ENCODE assay signal across 19 cellular contexts in the genomic region with DNA sequence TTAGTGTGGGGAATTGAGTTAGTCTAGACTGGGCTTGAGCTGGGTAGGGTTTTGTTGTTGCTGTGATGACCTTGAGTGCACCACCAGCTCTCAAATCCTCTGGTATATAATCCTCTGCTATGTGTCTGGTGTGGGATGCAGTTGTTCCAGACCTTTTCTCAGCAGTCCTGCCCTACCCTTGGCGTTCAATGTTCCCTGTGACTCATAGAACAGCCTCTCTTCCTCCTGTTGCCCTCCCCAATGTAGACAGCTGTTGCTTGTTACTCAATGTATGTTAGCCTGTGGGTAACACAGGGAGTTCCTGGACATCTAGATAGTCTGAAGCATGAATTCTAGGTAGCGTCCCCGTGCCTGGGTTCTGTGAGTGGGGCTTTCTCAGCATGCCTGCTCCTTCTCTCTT. TPM values are rescaled to one million over a fixed set of nuclear protein-coding genes. Genes with fewer than 3 reads are reported as not detected.
DNase-seq lines count a peak whose midpoint lies in the region; ATAC-seq, FAIRE-seq and TF ChIP-seq lines count a peak whose summit lies in the region.
"Had no signal": no experiment of that assay in that cellular context is flagged by ENCODE, and none has a peak within 500 bp of the region (broad histone marks: within the 10 kb centered on the region; RNA-seq: fewer than 3 reads in every experiment).

No MANE protein-coding gene starts in this region.

- POLR2A ChIA-PET in HepG2 (lab: Yijun Ruan, JAX): no interaction called here

- intact Hi-C loops in HepG2 (cut with micrococcal nuclease; ENCODE audit: unreplicated experiment) (no loop called here), right lobe of liver (cut with DNase I) (no loop called here), uterus (cut with DNase I; ENCODE audit: low total_unique reads) (no loop called here)

- TF ChIP-seq POLR2A in HepG2 (IDR thresholded peaks at IDR 0.05; ENCODE audit: insufficient read depth in 1 of 2, low read depth in 2 of 2, low read length in 2 of 2) (no peak), right lobe of liver (IDR thresholded peaks at IDR 0.05) (no peak), uterus (IDR thresholded peaks at IDR 0.05) (no peak)

- TF ChIP-seq RAD21 in HepG2 (CRISPR knock-in tag; IDR thresholded peaks at IDR 0.05): no peak

- H3K4me2 ChIP-seq in HepG2 (ENCODE audit: low read depth, low read length): no peak overlapping the region

- H3K4me1 ChIP-seq in HepG2 (ENCODE audit: insufficient read depth, low read length): 0 out of 2 replicates have a peak, but pooled peaks cover 7% of the 10 kb centered on the region
- no peaks in the 10 kb centered on the region for H3K4me1 ChIP-seq in right lobe of liver
- H3K4me1 ChIP-seq in uterus: no peaks in the 10 kb centered on the region
- H3K4me1 ChIP-seq: pancreas had no signal

- no peak for FAIRE-seq in HepG2 (lab: Jason Lieb, UNC)
- FAIRE-seq: colon, pancreas had no signal

- no peak overlapping the region for H2AFZ ChIP-seq in HepG2 (ENCODE audit: low read length)

- H3K4me3 ChIP-seq in HepG2 (replicated peaks in 1 of 3; ENCODE audit: insufficient read depth in 1 of 3, low read depth in 2 of 3, low read length in 3 of 3): no peak overlapping the region
- H3K4me3 ChIP-seq in right lobe of liver: no peak overlapping the region
- H3K4me3 ChIP-seq in WERI-Rb-1 (ENCODE audit: low read depth, low read length): no peak overlapping the region
- no peak overlapping the region for H3K4me3 ChIP-seq in uterus
- H3K4me3 ChIP-seq: pancreas had no signal

- H3K9ac ChIP-seq in HepG2 (ENCODE audit: insufficient read depth, low read depth, low read length): no peak overlapping the region

- in situ Hi-C loops in HepG2 (cut with HindIII; ENCODE audit: extremely low pct_ligation_motif_present, low pct_unique_long_range_greater_than_20kb): no loop called here

- H3K36me3 ChIP-seq in HepG2 (replicated peaks in 1 of 2; ENCODE audit: control insufficient read depth in 1 of 2, insufficient read depth in 2 of 2, low read length in 2 of 2): no peaks in the 10 kb centered on the region
- no peaks in the 10 kb centered on the region for H3K36me3 ChIP-seq in right lobe of liver
- no peaks in the 10 kb centered on the region; the same call in 1 of the 2 replicates for H3K36me3 ChIP-seq in WERI-Rb-1
- H3K36me3 ChIP-seq in uterus: no peaks in the 10 kb centered on the region
- H3K36me3 ChIP-seq: pancreas had no signal

- CTCF ChIA-PET in HepG2 (lab: Yijun Ruan, JAX; ENCODE audit: low intra/inter-chr PET ratio, low total read pairs): no interaction called here

- TF ChIP-seq CTCF in HepG2 (CRISPR knock-in tag; IDR thresholded peaks at IDR 0.05) (no peak), right lobe of liver (IDR thresholded peaks at IDR 0.05) (no peak), WERI-Rb-1 (IDR thresholded peaks at IDR 0.05; ENCODE audit: low read depth, low read length) (no peak), uterus (IDR thresholded peaks at IDR 0.05) (no peak)

- H3K27ac ChIP-seq in HepG2 (ENCODE audit: extremely low read length, insufficient read depth, low read length) (no peak overlapping the region), right lobe of liver (no peak overlapping the region), WERI-Rb-1 (peak overlapping the region; percentile 43; the same call in 1 of the 2 replicates), uterus (no peak overlapping the region)
- H3K27ac ChIP-seq: pancreas had no signal

- H3K36me3 Mint-ChIP-seq in activated naive CD4-positive, alpha-beta T cell treated with anti-CD3 and anti-CD28 coated beads, Interleukin-2, amount 50 U/mL, for 72 hours: peaks cover 5% of the 10 kb centered on the region in 2 donors
- H3K36me3 Mint-ChIP-seq: activated CD4-positive, alpha-beta memory T cell treated with anti-CD3 and anti-CD28 coated beads for 36 hours; stimulated activated memory B cell treated with anti-CD40 and anti-IgM and Interleukin-4, amounts not matched to agents 10 μg/mL and 1 μg/mL and 100 μg/mL, for 72 hours had no signal

- ATAC-seq in HepG2 (peak; percentile 83), right lobe of liver (no peak), GM21390 (IDR thresholded peaks at IDR 0.05; ENCODE audit: unreplicated experiment) (no peak)
- ATAC-seq in activated naive CD4-positive, alpha-beta T cell treated with anti-CD3 and anti-CD28 coated beads, Interleukin-2, amount 50 U/mL, for 72 hours: no peak
- ATAC-seq: left lobe of liver; pancreas; stimulated activated memory B cell treated with anti-CD40 and anti-IgM and Interleukin-4, amounts not matched to agents 10 μg/mL and 1 μg/mL and 100 μg/mL, for 72 hours had no signal

- peaks cover 3 to 10% of the 10 kb centered on the region in 2 donors for H3K9me3 Mint-ChIP-seq in activated naive CD4-positive, alpha-beta T cell treated with anti-CD3 and anti-CD28 coated beads, Interleukin-2, amount 50 U/mL, for 72 hours
- H3K9me3 Mint-ChIP-seq: activated CD4-positive, alpha-beta memory T cell treated with anti-CD3 and anti-CD28 coated beads for 36 hours had no signal

- no peaks in the 10 kb centered on the region for H4K20me1 ChIP-seq in HepG2 (ENCODE audit: insufficient read depth, low read length)

- TF ChIP-seq EP300 in HepG2 (IDR thresholded peaks at IDR 0.05; ENCODE audit: low read depth in 2 of 2, low read length in 2 of 2) (no peak), HepG2 (CRISPR knock-in tag; IDR thresholded peaks at IDR 0.05; ENCODE audit: borderline replicate concordance) (no peak)

- 0% methylated on average over 3 of the region's 3 CpGs for WGBS in HepG2 (ENCODE audit: low lambda C conversion rate)
- 95% methylated on average over 2 of the region's 3 CpGs for WGBS in right lobe of liver (ENCODE audit: insufficient coverage, low coverage, low lambda C conversion rate, missing lambda C conversion rate)

- H3K27ac Mint-ChIP-seq in activated naive CD4-positive, alpha-beta T cell treated with anti-CD3 and anti-CD28 coated beads, Interleukin-2, amount 50 U/mL, for 72 hours: no peak overlapping the region
- H3K27ac Mint-ChIP-seq: activated CD4-positive, alpha-beta memory T cell treated with anti-CD3 and anti-CD28 coated beads for 36 hours; stimulated activated memory B cell treated with anti-CD40 and anti-IgM and Interleukin-4, amounts not matched to agents 10 μg/mL and 1 μg/mL and 100 μg/mL, for 72 hours had no signal

- H3K79me2 ChIP-seq in HepG2 (ENCODE audit: insufficient read depth, low read length): no peaks in the 10 kb centered on the region

- peak; percentile 15 for DNase-seq in HepG2 (ENCODE audit: low spot score)
- DNase-seq in right lobe of liver: no peak
- peak; percentile 23 for DNase-seq in WERI-Rb-1
- peak; percentile 72 for DNase-seq in fibroblast of peridontal ligament (ENCODE audit: extremely low read depth)
- no peak for DNase-seq in activated naive CD4-positive, alpha-beta T cell treated with anti-CD3 and anti-CD28 coated beads, Interleukin-2, amount 50 U/mL, for 72 hours (ENCODE audit: low spot score in 2 of 2)
- DNase-seq in NCI-H2107 treated with DMSO at 0.1 percent for 48 hours (lab: John Stamatoyannopoulos, UW; ENCODE audit: unreplicated experiment): no peak
- DNase-seq in uterus: no peak
- DNase-seq: activated CD4-positive, alpha-beta memory T cell treated with anti-CD3 and anti-CD28 coated beads for 36 hours; amygdala; erythroblast; Kasumi-1; NCI-H2029; NCI-H526 treated with DMSO at 0.1 percent for 48 hours; pancreas; trophoblast cell had no signal

- H3K9me3 ChIP-seq in HepG2 (ENCODE audit: low read length) (0 out of 2 replicates have a peak, but pooled peaks cover 8% of the 10 kb centered on the region), right lobe of liver (no peaks in the 10 kb centered on the region), WERI-Rb-1 (ENCODE audit: severe bottlenecking) (no peaks in the 10 kb centered on the region), uterus (peaks cover 0 to 5% of the 10 kb centered on the region in 2 donors)
- H3K9me3 ChIP-seq: pancreas had no signal

- H3K27me3 ChIP-seq in HepG2 (ENCODE audit: control insufficient read depth in 1 of 2, insufficient read depth in 2 of 2, low read length in 2 of 2) (no peaks in the 10 kb centered on the region), right lobe of liver (no peaks in the 10 kb centered on the region), WERI-Rb-1 (ENCODE audit: insufficient read depth, low read depth, severe bottlenecking) (no peaks in the 10 kb centered on the region), uterus (no peaks in the 10 kb centered on the region)
- H3K27me3 ChIP-seq: pancreas had no signal

- no TSS peak for BruUV-seq in HepG2 (replicated peaks; lab: Mats Ljungman, UMichigan)

RNA-seq across cellular contexts. Expression of a gene that starts 19.8 kb away (rescaled TPM):
- total RNA-seq in HepG2 (2016; rRNA removed; fragmentation: Illumina TruSeq; extraction: Trizol): 2.6 and 4.0 TPM in 2 replicates
- 0.51 and 0.53 TPM in 2 replicates for total RNA-seq in HepG2 (2016; cell fraction: cytosol; rRNA removed; fragmentation: Illumina TruSeq; extraction: Trizol; ENCODE audit: low read depth)
- 3.0 and 3.6 TPM in 2 replicates for total RNA-seq in HepG2 (2016; cell fraction: insoluble cytoplasmic fraction; rRNA removed; fragmentation: Illumina TruSeq; extraction: Trizol)
- 2.0 and 2.5 TPM in 2 replicates for total RNA-seq in HepG2 (2016; cell fraction: membrane; rRNA removed; fragmentation: Illumina TruSeq; extraction: Trizol)
- 0.75 and 2.1 TPM in 2 replicates for total RNA-seq in HepG2 (2016; cell fraction: nucleus; rRNA removed; fragmentation: Illumina TruSeq; extraction: Trizol)
- polyA plus RNA-seq in HepG2 (2011; rRNA removed): 1.1 and 1.4 TPM in 2 replicates
- 0.86 and 1.0 TPM in 2 replicates for polyA plus RNA-seq in HepG2 (2011; cell fraction: cytosol; rRNA removed)
- 0.40 and 0.45 TPM in 2 replicates for polyA plus RNA-seq in HepG2 (2011; cell fraction: nucleus; rRNA removed)
- 1.1 and 2.4 TPM in 2 replicates for polyA plus RNA-seq in HepG2 (2012)
- 0.33 and 0.47 TPM in 2 replicates for polyA plus RNA-seq in HepG2 (2016; cell fraction: cytosol; fragmentation: Illumina TruSeq; extraction: Trizol; ENCODE audit: low read depth)
- polyA plus RNA-seq in HepG2 (2016; cell fraction: insoluble cytoplasmic fraction; fragmentation: Illumina TruSeq; extraction: Trizol; ENCODE audit: low read depth): 3.1 and 3.6 TPM in 2 replicates
- polyA plus RNA-seq in HepG2 (2016; cell fraction: membrane; fragmentation: Illumina TruSeq; extraction: Trizol; ENCODE audit: low read depth): 1.2 and 1.4 TPM in 2 replicates
- 0.85 and 1.2 TPM in 2 replicates for polyA plus RNA-seq in HepG2 (2016; cell fraction: nucleus; fragmentation: Illumina TruSeq; extraction: Trizol; ENCODE audit: insufficient read depth, low read depth)
- polyA minus RNA-seq in HepG2 (2011; rRNA and poly(A)+ RNA removed; ENCODE audit: low replicate concordance): 0.21 and 0.90 TPM in 2 replicates
- polyA minus RNA-seq in HepG2 (2011; cell fraction: cytosol; rRNA and poly(A)+ RNA removed): 0.59 and 2.2 TPM in 2 replicates
- 1.8 and 2.0 TPM in 2 replicates for polyA minus RNA-seq in HepG2 (2011; cell fraction: nucleus; rRNA and poly(A)+ RNA removed)
- total RNA-seq in right lobe of liver: under 1 TPM in 2 of 6 experiments, not detected in 4; 0.16 to 0.18 TPM
- 1 to 10 TPM; 2.4 to 3.1 TPM for total RNA-seq in activated naive CD4-positive, alpha-beta T cell treated with anti-CD3 and anti-CD28 coated beads, Interleukin-2, amount 50 U/mL, for 72 hours
- total RNA-seq in uterus: 10 to 100 TPM in 1 of 4 donors, under 1 TPM in 1, not detected in 2; 0.37 to 12.2 TPM
- total RNA-seq: left lobe of liver had no signal

RNA-seq across cellular contexts. Expression of a gene that starts 25.1 kb away (rescaled TPM):
- total RNA-seq in HepG2 (2016; rRNA removed; fragmentation: Illumina TruSeq; extraction: Trizol) (not detected in 2 replicates), right lobe of liver (1 to 10 TPM in 1 of 6 experiments, not detected in 5; 1.2 TPM), uterus (1 to 10 TPM in 1 of 4 donors, not detected in 3; 2.2 TPM)
- not detected in 2 replicates for total RNA-seq in HepG2 (2016; cell fraction: cytosol; rRNA removed; fragmentation: Illumina TruSeq; extraction: Trizol; ENCODE audit: low read depth)
- not detected in 2 replicates for total RNA-seq in HepG2 (2016; cell fraction: insoluble cytoplasmic fraction; rRNA removed; fragmentation: Illumina TruSeq; extraction: Trizol)
- not detected in 2 replicates for total RNA-seq in HepG2 (2016; cell fraction: membrane; rRNA removed; fragmentation: Illumina TruSeq; extraction: Trizol)
- not detected in 2 replicates for total RNA-seq in HepG2 (2016; cell fraction: nucleus; rRNA removed; fragmentation: Illumina TruSeq; extraction: Trizol)
- polyA plus RNA-seq in HepG2 (2011; rRNA removed): 0.13 and 0.51 TPM in 2 replicates
- polyA plus RNA-seq in HepG2 (2011; cell fraction: cytosol; rRNA removed): 0.12 and 0.19 TPM in 2 replicates
- not detected in 2 replicates for polyA plus RNA-seq in HepG2 (2011; cell fraction: nucleus; rRNA removed)
- 0.09 and 0.59 TPM in 2 replicates for polyA plus RNA-seq in HepG2 (2012)
- not detected in 2 replicates for polyA plus RNA-seq in HepG2 (2016; cell fraction: cytosol; fragmentation: Illumina TruSeq; extraction: Trizol; ENCODE audit: low read depth)
- not detected in 2 replicates for polyA plus RNA-seq in HepG2 (2016; cell fraction: insoluble cytoplasmic fraction; fragmentation: Illumina TruSeq; extraction: Trizol; ENCODE audit: low read depth)
- not detected in 2 replicates for polyA plus RNA-seq in HepG2 (2016; cell fraction: membrane; fragmentation: Illumina TruSeq; extraction: Trizol; ENCODE audit: low read depth)
- not detected in 2 replicates for polyA plus RNA-seq in HepG2 (2016; cell fraction: nucleus; fragmentation: Illumina TruSeq; extraction: Trizol; ENCODE audit: insufficient read depth, low read depth)
- 0.51 TPM in 1 of 2 replicates, not detected in the other for polyA minus RNA-seq in HepG2 (2011; rRNA and poly(A)+ RNA removed; ENCODE audit: low replicate concordance)
- not detected in 2 replicates for polyA minus RNA-seq in HepG2 (2011; cell fraction: cytosol; rRNA and poly(A)+ RNA removed)
- not detected in 2 replicates for polyA minus RNA-seq in HepG2 (2011; cell fraction: nucleus; rRNA and poly(A)+ RNA removed)
- 1 to 10 TPM in 1 of 2 donors, under 1 TPM in 1; 0.87 to 1.7 TPM for total RNA-seq in activated naive CD4-positive, alpha-beta T cell treated with anti-CD3 and anti-CD28 coated beads, Interleukin-2, amount 50 U/mL, for 72 hours
- total RNA-seq: left lobe of liver, pancreas had no signal
- polyA plus RNA-seq: pancreas had no signal

RNA-seq across cellular contexts. Expression of a gene that starts 28.4 kb away (rescaled TPM):
- total RNA-seq in HepG2 (2016; rRNA removed; fragmentation: Illumina TruSeq; extraction: Trizol) (16.4 and 17.7 TPM in 2 replicates), right lobe of liver (1 to 10 TPM; 5.4 to 9.4 (median 6.9) TPM), uterus (10 to 100 TPM in 2 of 4 donors, 1 to 10 TPM in 1, under 1 TPM in 1; 0.29 to 17.4 (median 9.2) TPM)
- total RNA-seq in HepG2 (2016; cell fraction: cytosol; rRNA removed; fragmentation: Illumina TruSeq; extraction: Trizol; ENCODE audit: low read depth): 10.8 and 11.2 TPM in 2 replicates
- total RNA-seq in HepG2 (2016; cell fraction: insoluble cytoplasmic fraction; rRNA removed; fragmentation: Illumina TruSeq; extraction: Trizol): 15.4 and 17.2 TPM in 2 replicates
- 14.8 and 16.0 TPM in 2 replicates for total RNA-seq in HepG2 (2016; cell fraction: membrane; rRNA removed; fragmentation: Illumina TruSeq; extraction: Trizol)
- 9.0 and 9.2 TPM in 2 replicates for total RNA-seq in HepG2 (2016; cell fraction: nucleus; rRNA removed; fragmentation: Illumina TruSeq; extraction: Trizol)
- polyA plus RNA-seq in HepG2 (2011; rRNA removed): 11.7 TPM in 2 replicates
- polyA plus RNA-seq in HepG2 (2011; cell fraction: cytosol; rRNA removed): 10.2 and 13.0 TPM in 2 replicates
- polyA plus RNA-seq in HepG2 (2011; cell fraction: nucleus; rRNA removed): 4.3 and 6.1 TPM in 2 replicates
- polyA plus RNA-seq in HepG2 (2012): 10.0 and 11.5 TPM in 2 replicates
- 8.4 and 12.5 TPM in 2 replicates for polyA plus RNA-seq in HepG2 (2016; cell fraction: cytosol; fragmentation: Illumina TruSeq; extraction: Trizol; ENCODE audit: low read depth)
- polyA plus RNA-seq in HepG2 (2016; cell fraction: insoluble cytoplasmic fraction; fragmentation: Illumina TruSeq; extraction: Trizol; ENCODE audit: low read depth): 19.6 and 21.6 TPM in 2 replicates
- 12.4 and 12.7 TPM in 2 replicates for polyA plus RNA-seq in HepG2 (2016; cell fraction: membrane; fragmentation: Illumina TruSeq; extraction: Trizol; ENCODE audit: low read depth)
- polyA plus RNA-seq in HepG2 (2016; cell fraction: nucleus; fragmentation: Illumina TruSeq; extraction: Trizol; ENCODE audit: insufficient read depth, low read depth): 17.0 and 18.6 TPM in 2 replicates
- polyA minus RNA-seq in HepG2 (2011; rRNA and poly(A)+ RNA removed; ENCODE audit: low replicate concordance): 7.3 and 14.4 TPM in 2 replicates
- polyA minus RNA-seq in HepG2 (2011; cell fraction: cytosol; rRNA and poly(A)+ RNA removed): 4.8 and 6.3 TPM in 2 replicates
- 4.1 and 5.8 TPM in 2 replicates for polyA minus RNA-seq in HepG2 (2011; cell fraction: nucleus; rRNA and poly(A)+ RNA removed)
- 10 to 100 TPM; 15.5 to 17.5 TPM for total RNA-seq in activated naive CD4-positive, alpha-beta T cell treated with anti-CD3 and anti-CD28 coated beads, Interleukin-2, amount 50 U/mL, for 72 hours

Comparison
In these comparisons a context has a peak if more than half of its experiments do, and no peak if none do; other contexts are left out.
1. DNase-seq: peak in HepG2 (single experiment), WERI-Rb-1 (single experiment) and fibroblast of peridontal ligament (single experiment); none in right lobe of liver (0 of 3), activated naive CD4-positive, alpha-beta T cell treated with anti-CD3 and anti-CD28 coated beads, Interleukin-2, amount 50 U/mL, for 72 hours (0 of 2), NCI-H2107 treated with DMSO at 0.1 percent for 48 hours (single experiment) and uterus (0 of 2).